Comparison of ENCODE assay signal across 16 cellular contexts in the genomic region with DNA sequence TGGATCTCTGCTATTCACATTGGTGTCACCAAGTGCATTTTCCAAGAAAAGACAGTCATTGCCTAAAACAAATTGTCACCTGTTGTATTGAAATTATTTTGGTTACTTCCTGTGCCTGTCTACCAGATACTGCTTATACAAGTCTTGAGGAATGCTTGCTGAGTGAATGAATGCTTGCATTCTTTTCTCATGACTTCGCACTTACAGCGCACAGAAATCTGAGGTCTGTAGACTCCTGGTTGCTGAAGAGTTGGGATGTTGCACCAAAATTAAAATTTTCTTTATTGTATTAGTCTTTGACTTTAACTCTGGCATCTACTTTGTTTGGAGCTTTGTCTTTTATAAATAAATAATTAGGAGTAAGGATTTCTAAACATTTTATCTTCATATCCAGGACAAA. TPM values are rescaled to one million over a fixed set of nuclear protein-coding genes. Genes with fewer than 3 reads are reported as not detected.
DNase-seq lines count a peak whose midpoint lies in the region; ATAC-seq and TF ChIP-seq lines count a peak whose summit lies in the region.
"Had no signal": no experiment of that assay in that cellular context is flagged by ENCODE, and none has a peak within 500 bp of the region (broad histone marks: within the 10 kb centered on the region; RNA-seq: fewer than 3 reads in every experiment).

No MANE protein-coding gene starts in this region.

- intact Hi-C loops in PC-3 (cut with micrococcal nuclease): no loop called here
- intact Hi-C loops in activated T-helper 1 cell treated with anti-CD3 and anti-CD28 coated beads, Interleukin-12 subunit alpha, Interleukin-12 subunit beta, Interleukin-2, Interleukin-4 antibody, amounts not matched to agents 30 ng/mL and 10 ng/mL and 1 ng/mL, durations not matched to agents 14 hours and 24 hours and 36 hours (cut with micrococcal nuclease): no loop called here

- no peaks in the 10 kb centered on the region for H3K9me3 Mint-ChIP-seq in activated T-helper 1 cell treated with anti-CD3 and anti-CD28 coated beads, Interleukin-12 subunit alpha, Interleukin-12 subunit beta, Interleukin-2, Interleukin-4 antibody, amounts not matched to agents 30 ng/mL and 10 ng/mL and 1 ng/mL, durations not matched to agents 14 hours and 24 hours and 36 hours
- H3K9me3 Mint-ChIP-seq in activated T-cell treated with anti-CD3 and anti-CD28 coated beads, Interleukin-2, amount 50 U/mL, for 24 hours: no peaks in the 10 kb centered on the region
- H3K9me3 Mint-ChIP-seq: activated CD4-positive, alpha-beta T cell treated with anti-CD3 and anti-CD28 coated beads, Interleukin-2, amount 10 ng/mL, durations not matched to agents 7 days and 5 days had no signal

- H3K27me3 ChIP-seq in PC-3 (ENCODE audit: low read length) (no peaks in the 10 kb centered on the region), mesendoderm (ENCODE audit: insufficient read depth, low read length, poor library complexity) (no peaks in the 10 kb centered on the region)
- H3K27me3 ChIP-seq: upper lobe of left lung had no signal

- H2AFZ ChIP-seq in PC-3 (ENCODE audit: low read length): no peak overlapping the region

- H3K4me1 Mint-ChIP-seq in activated T-helper 1 cell treated with anti-CD3 and anti-CD28 coated beads, Interleukin-12 subunit alpha, Interleukin-12 subunit beta, Interleukin-2, Interleukin-4 antibody, amounts not matched to agents 30 ng/mL and 10 ng/mL and 1 ng/mL, durations not matched to agents 14 hours and 24 hours and 36 hours (ENCODE audit: low read depth): no peaks in the 10 kb centered on the region
- H3K4me1 Mint-ChIP-seq in activated T-cell treated with anti-CD3 and anti-CD28 coated beads, Interleukin-2, amount 50 U/mL, for 24 hours (ENCODE audit: low read depth): no peaks in the 10 kb centered on the region
- H3K4me1 Mint-ChIP-seq: activated CD4-positive, alpha-beta T cell treated with anti-CD3 and anti-CD28 coated beads, Interleukin-2, amount 10 ng/mL, durations not matched to agents 7 days and 5 days; T-helper 17 cell had no signal

- H3K4me2 ChIP-seq in PC-3 (ENCODE audit: low read length) (no peak overlapping the region), mesendoderm (ENCODE audit: low read length) (no peak overlapping the region)

- no peak overlapping the region for H3K18ac ChIP-seq in mesendoderm (ENCODE audit: low read length)

- no peaks in the 10 kb centered on the region for H3K9me3 ChIP-seq in PC-3 (ENCODE audit: low read length)
- H3K9me3 ChIP-seq: upper lobe of left lung had no signal

- H3K23ac ChIP-seq in mesendoderm (ENCODE audit: low read length): no peak overlapping the region

- H3K56ac ChIP-seq in mesendoderm (ENCODE audit: low read length): no peak overlapping the region

- POLR2A ChIA-PET in PC-3 (lab: Charles Lee; ENCODE audit: unreplicated experiment): no interaction called here

- H3K27me3 Mint-ChIP-seq in activated T-helper 1 cell treated with anti-CD3 and anti-CD28 coated beads, Interleukin-12 subunit alpha, Interleukin-12 subunit beta, Interleukin-2, Interleukin-4 antibody, amounts not matched to agents 30 ng/mL and 10 ng/mL and 1 ng/mL, durations not matched to agents 14 hours and 24 hours and 36 hours (ENCODE audit: insufficient read depth): peaks cover 3% of the 10 kb centered on the region
- H3K27me3 Mint-ChIP-seq in activated T-cell treated with anti-CD3 and anti-CD28 coated beads, Interleukin-2, amount 50 U/mL, for 24 hours: peaks cover 18% of the 10 kb centered on the region

- 0 out of 2 replicates have a peak, but pooled peaks cover 7% of the 10 kb centered on the region for H3K4me1 ChIP-seq in PC-3 (ENCODE audit: insufficient read depth, low read length)
- H3K4me1 ChIP-seq in mesendoderm (ENCODE audit: control insufficient read depth, low read depth, low read length): peaks cover 8% of the 10 kb centered on the region
- H3K4me1 ChIP-seq: upper lobe of left lung had no signal

- ATAC-seq in PC-3 (peak; percentile 67; the same call in 1 of the 2 replicates), HG03097 (IDR thresholded peaks at IDR 0.05; ENCODE audit: low FRiP score, unreplicated experiment) (no peak)
- ATAC-seq: T-helper 17 cell had no signal

- CTCF ChIA-PET in PC-3 (lab: Charles Lee): no interaction called here

- H3K4me3 Mint-ChIP-seq in activated T-helper 1 cell treated with anti-CD3 and anti-CD28 coated beads, Interleukin-12 subunit alpha, Interleukin-12 subunit beta, Interleukin-2, Interleukin-4 antibody, amounts not matched to agents 30 ng/mL and 10 ng/mL and 1 ng/mL, durations not matched to agents 14 hours and 24 hours and 36 hours: no peak overlapping the region
- H3K4me3 Mint-ChIP-seq in activated T-cell treated with anti-CD3 and anti-CD28 coated beads, Interleukin-2, amount 50 U/mL, for 24 hours: no peak overlapping the region
- H3K4me3 Mint-ChIP-seq: activated CD4-positive, alpha-beta T cell treated with anti-CD3 and anti-CD28 coated beads, Interleukin-2, amount 10 ng/mL, durations not matched to agents 7 days and 5 days; T-helper 17 cell had no signal

- no peaks in the 10 kb centered on the region for H3K36me3 Mint-ChIP-seq in activated T-helper 1 cell treated with anti-CD3 and anti-CD28 coated beads, Interleukin-12 subunit alpha, Interleukin-12 subunit beta, Interleukin-2, Interleukin-4 antibody, amounts not matched to agents 30 ng/mL and 10 ng/mL and 1 ng/mL, durations not matched to agents 14 hours and 24 hours and 36 hours (ENCODE audit: low read depth)
- no peaks in the 10 kb centered on the region for H3K36me3 Mint-ChIP-seq in activated T-cell treated with anti-CD3 and anti-CD28 coated beads, Interleukin-2, amount 50 U/mL, for 24 hours (ENCODE audit: low read depth)

- no peak for TF ChIP-seq CTCF in AG10803 (conservative IDR thresholded peaks at IDR 0.05; ENCODE audit: low read length)
- TF ChIP-seq CTCF in PC-3 (conservative IDR thresholded peaks at IDR 0.05; ENCODE audit: low read depth, low read length): no peak

- no peak overlapping the region for H3K27ac Mint-ChIP-seq in activated T-helper 1 cell treated with anti-CD3 and anti-CD28 coated beads, Interleukin-12 subunit alpha, Interleukin-12 subunit beta, Interleukin-2, Interleukin-4 antibody, amounts not matched to agents 30 ng/mL and 10 ng/mL and 1 ng/mL, durations not matched to agents 14 hours and 24 hours and 36 hours
- no peak overlapping the region for H3K27ac Mint-ChIP-seq in activated T-cell treated with anti-CD3 and anti-CD28 coated beads, Interleukin-2, amount 50 U/mL, for 24 hours
- H3K27ac Mint-ChIP-seq: activated CD4-positive, alpha-beta T cell treated with anti-CD3 and anti-CD28 coated beads, Interleukin-2, amount 10 ng/mL, durations not matched to agents 7 days and 5 days; T-helper 17 cell had no signal

- H3K36me3 ChIP-seq in PC-3 (ENCODE audit: low read depth, low read length) (no peaks in the 10 kb centered on the region), mesendoderm (ENCODE audit: control insufficient read depth, insufficient read depth, low read length) (no peaks in the 10 kb centered on the region)
- H3K36me3 ChIP-seq: upper lobe of left lung had no signal

- WGBS in mesendoderm (ENCODE audit: extremely low coverage, insufficient coverage, low lambda C conversion rate): no CpG with 5 or more reads among the region's 2 CpGs

- H3K27ac ChIP-seq in PC-3 (ENCODE audit: low read length): no peak overlapping the region
- no peak overlapping the region for H3K27ac ChIP-seq in epithelial cell of prostate
- no peak overlapping the region for H3K27ac ChIP-seq in mesendoderm (ENCODE audit: low read depth, low read length)
- H3K27ac ChIP-seq: upper lobe of left lung had no signal

- no peaks in the 10 kb centered on the region for H3F3A ChIP-seq in PC-3 (ENCODE audit: low read length, unreplicated experiment)

- no peak overlapping the region for H3K4ac ChIP-seq in mesendoderm (ENCODE audit: low read depth, low read length)

- H4K20me1 ChIP-seq in PC-3 (ENCODE audit: low read length): no peaks in the 10 kb centered on the region

- H3K9ac ChIP-seq in PC-3 (ENCODE audit: low read length) (no peak overlapping the region), mesendoderm (ENCODE audit: low read length) (no peak overlapping the region)

- H2BK15ac ChIP-seq in mesendoderm (replicated peaks; ENCODE audit: low read depth): peak overlapping the region; percentile 25

- no peak overlapping the region for H4K5ac ChIP-seq in mesendoderm (ENCODE audit: low read length)

- H4K8ac ChIP-seq in mesendoderm (ENCODE audit: low read depth, low read length): no peak overlapping the region

- no peak overlapping the region for H2BK5ac ChIP-seq in mesendoderm (ENCODE audit: low read length)

- no TSS peak for BruUV-seq in PC-3 (replicated peaks; lab: Mats Ljungman, UMichigan)

- no peaks in the 10 kb centered on the region for H3K79me2 ChIP-seq in PC-3 (ENCODE audit: low read length)
- peaks cover 4% of the 10 kb centered on the region for H3K79me2 ChIP-seq in mesendoderm (ENCODE audit: control insufficient read depth, insufficient read depth, low read length)

- no peak overlapping the region for H3K4me3 ChIP-seq in AG10803 (ENCODE audit: low read length)
- H3K4me3 ChIP-seq in PC-3 (ENCODE audit: low read length): no peak overlapping the region
- no peak overlapping the region for H3K4me3 ChIP-seq in mesendoderm (ENCODE audit: low read length)
- H3K4me3 ChIP-seq: upper lobe of left lung had no signal

- H3K79me1 ChIP-seq in mesendoderm (ENCODE audit: low read length): peaks cover 10% of the 10 kb centered on the region

- no peak overlapping the region for H2AK5ac ChIP-seq in mesendoderm (ENCODE audit: low read length)

- no peaks in the 10 kb centered on the region for H3K9me2 ChIP-seq in PC-3 (replicated peaks; ENCODE audit: low read length)

- peak; percentile 28 for DNase-seq in AG10803 (ENCODE audit: low read depth)
- peak; percentile 73 for DNase-seq in PC-3
- DNase-seq in epithelial cell of prostate (ENCODE audit: low read depth, low spot score): peak; percentile 12
- DNase-seq in mesendoderm: peak; percentile 95
- DNase-seq in activated T-helper 1 cell treated with anti-CD3 and anti-CD28 coated beads, Interleukin-12 subunit alpha, Interleukin-12 subunit beta, Interleukin-2, Interleukin-4 antibody, amounts not matched to agents 30 ng/mL and 10 ng/mL and 1 ng/mL, durations not matched to agents 14 hours and 24 hours and 36 hours (ENCODE audit: low spot score): no peak
- no peak for DNase-seq in SW480 (ENCODE audit: low spot score)
- DNase-seq in activated T-cell treated with anti-CD3 and anti-CD28 coated beads, Interleukin-2, amount 50 U/mL, for 24 hours: no peak
- DNase-seq: activated CD4-positive, alpha-beta T cell treated with anti-CD3 and anti-CD28 coated beads, Interleukin-2, amount 10 ng/mL, durations not matched to agents 7 days and 5 days; NCI-H2171 treated with DMSO at 0.1 percent for 48 hours; stimulated activated CD8-positive, alpha-beta memory T cell treated with anti-CD3 and anti-CD28 coated beads, Interleukin-4, amount 100 ng/mL, for 48 hours; T-helper 17 cell; upper lobe of left lung had no signal

- no peak overlapping the region for H2BK120ac ChIP-seq in mesendoderm (ENCODE audit: low read depth, low read length)

RNA-seq across cellular contexts. Expression of a gene that starts 28.4 kb away (rescaled TPM):
- 1.7 and 3.6 TPM in 2 replicates for total RNA-seq in PC-3 (2014; rRNA removed)
- polyA plus RNA-seq in mesendoderm (2013, experiment 1 of 2): 12.0 TPM
- 12.7 TPM for polyA plus RNA-seq in mesendoderm (2013, experiment 2 of 2)
- not detected in 2 replicates for total RNA-seq in activated T-helper 1 cell treated with anti-CD3 and anti-CD28 coated beads, Interleukin-12 subunit alpha, Interleukin-12 subunit beta, Interleukin-2, Interleukin-4 antibody, amounts not matched to agents 30 ng/mL and 10 ng/mL and 1 ng/mL, durations not matched to agents 14 hours and 24 hours and 36 hours
- total RNA-seq: activated CD4-positive, alpha-beta T cell treated with anti-CD3 and anti-CD28 coated beads, Interleukin-2, amount 10 ng/mL, durations not matched to agents 7 days and 5 days; cardiac septum; mononuclear cell had no signal
- polyA plus RNA-seq: BJ had no signal

Comparison
In these comparisons a context has a peak if more than half of its experiments do, and no peak if none do; other contexts are left out.
1. DNase-seq: peak in AG10803 (single experiment), PC-3 (single experiment), epithelial cell of prostate (single experiment) and mesendoderm (single experiment); none in activated T-helper 1 cell treated with anti-CD3 and anti-CD28 coated beads, Interleukin-12 subunit alpha, Interleukin-12 subunit beta, Interleukin-2, Interleukin-4 antibody, amounts not matched to agents 30 ng/mL and 10 ng/mL and 1 ng/mL, durations not matched to agents 14 hours and 24 hours and 36 hours (single experiment), SW480 (single experiment) and activated T-cell treated with anti-CD3 and anti-CD28 coated beads, Interleukin-2, amount 50 U/mL, for 24 hours (single experiment).